8 cellular contexts compared by ENCODE assay signal in genomic region chr17:30693772-30694171, GRCh38.
DNase-seq lines count a peak whose midpoint lies in the region; ATAC-seq, FAIRE-seq and TF ChIP-seq lines count a peak whose summit lies in the region.
"Not testable (repeated sequence)": the region's sequence is repeated elsewhere in the genome, so short reads cannot be mapped to it uniquely, and the experiment has no call there.

No MANE protein-coding gene starts in this region.

- H2AFZ ChIP-seq in endothelial cell of umbilical vein (ENCODE audit: low read depth, low read length) = peak overlapping the region; percentile 68
- not testable (repeated sequence) for H2AFZ ChIP-seq in smooth muscle cell (ENCODE audit: low read depth)

- not testable (repeated sequence) for BruUV-seq in endothelial cell of umbilical vein (replicated peaks; lab: Mats Ljungman, UMichigan)

- dilution Hi-C loops in endothelial cell of umbilical vein (cut with MboI; ENCODE audit: extremely low pct_ligation_motif_present, low sequenced_read_pairs) = not testable (repeated sequence)

- H3K36me3 ChIP-seq in endothelial cell of umbilical vein (ENCODE audit: control insufficient read depth in 2 of 2, extremely low read depth in 1 of 2, insufficient read depth in 2 of 2, low read length in 2 of 2); smooth muscle cell (ENCODE audit: low read depth): not testable (repeated sequence)

- CTCF ChIA-PET in A549 (lab: Yijun Ruan, JAX) = interaction anchor here (1.2 kb wide), 1 partner anchor 13 kb away, joined by 3 read pairs; no protein-coding TSS in a partner anchor
- CTCF ChIA-PET in activated naive CD4-positive, alpha-beta T cell treated with anti-CD3 and anti-CD28 coated beads, Interleukin-2, amount 10 ng/mL, durations not matched to agents 7 days and 5 days (lab: Charles Lee); endothelial cell of umbilical vein (lab: Charles Lee): not testable (repeated sequence)

- not testable (repeated sequence) for H3K4me3 ChIP-seq in A549; endothelial cell of umbilical vein (replicated peaks in 1 of 3; ENCODE audit: insufficient read depth in 1 of 3, low read depth in 1 of 3, low read length in 3 of 3)
- H3K4me3 ChIP-seq in smooth muscle cell = peak overlapping the region; percentile 23

- H3K79me2 ChIP-seq in endothelial cell of umbilical vein (ENCODE audit: control insufficient read depth, insufficient read depth, low read length); smooth muscle cell (ENCODE audit: low read depth): not testable (repeated sequence)

- H3K4me2 ChIP-seq in A549 (peak overlapping the region; percentile 67), smooth muscle cell (peak overlapping the region; percentile 67)
- H3K4me2 ChIP-seq in endothelial cell of umbilical vein (ENCODE audit: insufficient read depth, low read length) = not testable (repeated sequence)

- not testable (repeated sequence) for TF ChIP-seq POLR2A in A549 (IDR thresholded peaks at IDR 0.05; ENCODE audit: low read length); endothelial cell of umbilical vein (IDR thresholded peaks at IDR 0.05; ENCODE audit: low read depth, low read length)

- POLR2A ChIA-PET in A549 (lab: Yijun Ruan, JAX); endothelial cell of umbilical vein (lab: Charles Lee): not testable (repeated sequence)

- not testable (repeated sequence) for TF ChIP-seq RAD21 in A549 (conservative IDR thresholded peaks at IDR 0.05 in 1 of 2, IDR thresholded peaks at IDR 0.05 in 1 of 2)

- not testable (repeated sequence) for H3K9me1 ChIP-seq in endothelial cell of umbilical vein (replicated peaks; ENCODE audit: control insufficient read depth, extremely low read depth, insufficient read depth, low read length)

- not testable (repeated sequence) for H3K4me3 Mint-ChIP-seq in activated naive CD4-positive, alpha-beta T cell treated with anti-CD3 and anti-CD28 coated beads, Interleukin-2, amount 10 ng/mL, durations not matched to agents 7 days and 5 days

- FAIRE-seq in A549 (lab: Jason Lieb, UNC) = not testable (repeated sequence)
- FAIRE-seq in endothelial cell of umbilical vein (lab: Jason Lieb, UNC) = peak; percentile 89

- intact Hi-C loops in endothelial cell of umbilical vein (cut with micrococcal nuclease) = loop anchor here (10.0 kb wide), 1 partner anchor 179 kb away; no protein-coding TSS in a partner anchor
- intact Hi-C loops in left colon (cut with DNase I, micrococcal nuclease) = not testable (repeated sequence)

- not testable (repeated sequence) for H3K36me3 Mint-ChIP-seq in activated naive CD4-positive, alpha-beta T cell treated with anti-CD3 and anti-CD28 coated beads, Interleukin-2, amount 10 ng/mL, durations not matched to agents 7 days and 5 days

- peaks cover 28% of the 10 kb centered on the region for H3K4me1 ChIP-seq in A549
- H3K4me1 ChIP-seq in endothelial cell of umbilical vein (ENCODE audit: control insufficient read depth, extremely low read depth, insufficient read depth, low read length); smooth muscle cell (ENCODE audit: low read depth): not testable (repeated sequence)

- 36% methylated on average over 19 of the region's 20 CpGs for WGBS in A549 (ENCODE audit: missing lambda C conversion rate)
- 18% methylated on average over 19 of the region's 20 CpGs for WGBS in smooth muscle cell (ENCODE audit: low lambda C conversion rate)

- peak; percentile 49 to 71 for ATAC-seq in A549
- ATAC-seq in left colon = peak; percentile 67

- H3K9me3 ChIP-seq in A549; endothelial cell of umbilical vein (replicated peaks; ENCODE audit: control insufficient read depth, insufficient read depth, low read length); smooth muscle cell (replicated peaks; ENCODE audit: low read depth): not testable (repeated sequence)

- not testable (repeated sequence) for H3K9ac ChIP-seq in endothelial cell of umbilical vein (replicated peaks; ENCODE audit: extremely low read depth, insufficient read depth, low read length); smooth muscle cell (ENCODE audit: low read depth)

- peak overlapping the region; percentile 73 to 84; a peak in 4 of 6 replicates for H3K27ac ChIP-seq in A549
- H3K27ac ChIP-seq in endothelial cell of umbilical vein (ENCODE audit: insufficient read depth, low read depth, low read length); smooth muscle cell (ENCODE audit: low read depth): not testable (repeated sequence)

- H3K27me3 ChIP-seq in endothelial cell of umbilical vein (ENCODE audit: control insufficient read depth in 2 of 2, insufficient read depth in 2 of 2, low read length in 2 of 2); smooth muscle cell (ENCODE audit: low read depth): not testable (repeated sequence)

- peak overlapping the region; percentile 2 for H3K27ac Mint-ChIP-seq in activated naive CD4-positive, alpha-beta T cell treated with anti-CD3 and anti-CD28 coated beads, Interleukin-2, amount 10 ng/mL, durations not matched to agents 7 days and 5 days

- not testable (repeated sequence) for H3F3A ChIP-seq in smooth muscle cell (ENCODE audit: low read depth)

- DNase-seq in A549 (ENCODE audit: low read depth in 1 of 2, low spot score in 1 of 2) (peak in 1 of 2 experiments; percentile 53), NCI-H2227 (lab: John Stamatoyannopoulos, UW; ENCODE audit: unreplicated experiment) (peak; percentile 27)
- peak; percentile 32 for DNase-seq in activated CD4-positive, alpha-beta T cell treated with anti-CD3 and anti-CD28 coated beads for 1 hour
- DNase-seq in activated naive CD4-positive, alpha-beta T cell treated with anti-CD3 and anti-CD28 coated beads, Interleukin-2, amount 10 ng/mL, durations not matched to agents 7 days and 5 days = peak; percentile 68
- DNase-seq in endothelial cell of umbilical vein (ENCODE audit: low read depth, low spot score); left colon; smooth muscle cell (lab: John Stamatoyannopoulos, UW; ENCODE audit: unreplicated experiment): not testable (repeated sequence)

- TF ChIP-seq EP300 in A549 (IDR thresholded peaks at IDR 0.05) = not testable (repeated sequence)

- H3K27me3 Mint-ChIP-seq in activated naive CD4-positive, alpha-beta T cell treated with anti-CD3 and anti-CD28 coated beads, Interleukin-2, amount 10 ng/mL, durations not matched to agents 7 days and 5 days = peaks cover 71% of the 10 kb centered on the region

- not testable (repeated sequence) for TF ChIP-seq CTCF in A549 (IDR thresholded peaks at IDR 0.05)
- TF ChIP-seq CTCF in GM12873 (IDR thresholded peaks at IDR 0.05; ENCODE audit: insufficient read depth, low read depth, low read length, missing control alignments) (peak; percentile 60), endothelial cell of umbilical vein (IDR thresholded peaks at IDR 0.05; ENCODE audit: extremely low read depth in 1 of 2, insufficient read depth in 1 of 2, low read depth in 1 of 2, low read length in 2 of 2) (peak; percentile 17 to 52), smooth muscle cell (IDR thresholded peaks at IDR 0.05; ENCODE audit: borderline replicate concordance, insufficient read depth, poor library complexity, severe bottlenecking) (peak; percentile 40)

- not testable (repeated sequence) for H3K4me1 Mint-ChIP-seq in activated naive CD4-positive, alpha-beta T cell treated with anti-CD3 and anti-CD28 coated beads, Interleukin-2, amount 10 ng/mL, durations not matched to agents 7 days and 5 days

- not testable (repeated sequence) for H3K9me3 Mint-ChIP-seq in activated naive CD4-positive, alpha-beta T cell treated with anti-CD3 and anti-CD28 coated beads, Interleukin-2, amount 10 ng/mL, durations not matched to agents 7 days and 5 days

- not testable (repeated sequence) for H4K20me1 ChIP-seq in endothelial cell of umbilical vein (replicated peaks; ENCODE audit: control insufficient read depth, extremely low read depth, insufficient read depth, low read length); smooth muscle cell (ENCODE audit: low read depth)
